In the genomic region with DNA sequence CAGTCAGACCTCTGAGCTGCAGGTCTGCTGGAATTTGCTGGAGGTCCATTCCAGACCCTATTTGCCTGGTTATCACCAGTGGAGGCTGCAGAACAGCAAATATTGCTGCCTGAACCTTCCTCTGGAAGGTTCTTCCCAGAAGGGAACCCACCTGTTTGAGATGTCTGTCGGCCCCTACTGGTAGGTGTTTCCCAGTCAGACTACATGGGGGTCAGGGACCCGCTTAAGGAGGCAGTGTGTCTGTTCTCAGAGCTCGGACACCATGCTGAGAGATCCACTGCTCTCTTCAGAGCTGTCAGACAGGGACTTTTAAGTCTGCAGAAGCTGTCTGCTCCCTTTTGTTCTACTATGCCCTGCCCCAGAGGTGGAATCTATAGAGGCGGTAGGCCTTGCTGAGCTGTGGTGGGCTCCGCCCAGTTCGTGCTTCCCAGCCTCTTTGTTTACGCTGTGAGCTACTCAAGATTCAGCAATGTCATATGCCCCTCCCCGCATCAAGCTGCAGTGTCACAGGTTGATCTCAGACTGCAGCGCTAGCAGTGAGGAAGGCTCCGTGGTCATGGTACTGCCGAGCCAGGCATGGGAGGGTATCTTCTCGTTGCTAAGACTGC, we compare ENCODE assay signal across 15 cellular contexts. TPM values are rescaled to one million over a fixed set of nuclear protein-coding genes. Genes with fewer than 3 reads are reported as not detected.
DNase-seq lines count a peak whose midpoint lies in the region; ATAC-seq, FAIRE-seq and TF ChIP-seq lines count a peak whose summit lies in the region.
"Had no signal": no experiment of that assay in that cellular context is flagged by ENCODE, and none has a peak within 500 bp of the region (broad histone marks: within the 10 kb centered on the region; RNA-seq: fewer than 3 reads in every experiment).

No MANE protein-coding gene starts in this region.

- H3K27ac ChIP-seq in lower lobe of right lung, result peak overlapping the region; percentile 18
- H3K27ac ChIP-seq: BLaER1 had no signal

- 0 out of 2 replicates have a peak, but pooled peaks have one; percentile 10 for TF ChIP-seq CTCF in Loucy (conservative IDR thresholded peaks at IDR 0.05; ENCODE audit: low read length)
- no peak for TF ChIP-seq CTCF in choroid plexus epithelial cell (conservative IDR thresholded peaks at IDR 0.05; ENCODE audit: low read depth, low read length)
- TF ChIP-seq CTCF in lower lobe of right lung (IDR thresholded peaks at IDR 0.05), result no peak
- TF ChIP-seq CTCF in mesothelial cell of epicardium (IDR thresholded peaks at IDR 0.05; ENCODE audit: unreplicated experiment), result no peak

- no peaks in the 10 kb centered on the region for H3K27me3 ChIP-seq in Loucy (ENCODE audit: insufficient read depth, low read length, poor library complexity, severe bottlenecking)
- H3K27me3 ChIP-seq in lower lobe of right lung (ENCODE audit: low read depth), result no peaks in the 10 kb centered on the region
- H3K27me3 ChIP-seq: BLaER1 had no signal

- H3K4me3 ChIP-seq in Loucy (ENCODE audit: low read length, poor library complexity, severe bottlenecking), result no peak overlapping the region
- H3K4me3 ChIP-seq in choroid plexus epithelial cell (ENCODE audit: low read depth, low read length), result no peak overlapping the region
- H3K4me3 ChIP-seq in lower lobe of right lung, result no peak overlapping the region
- H3K4me3 ChIP-seq: BLaER1 had no signal

- no peak overlapping the region for H3K27ac Mint-ChIP-seq in mesothelial cell of epicardium
- H3K27ac Mint-ChIP-seq: activated B cell treated with CpG ODN at 0.5 μM for 24 hours; activated naive CD8-positive, alpha-beta T cell had no signal

- no peaks in the 10 kb centered on the region for H3F3A ChIP-seq in Loucy (ENCODE audit: low read depth)

- H3K27me3 Mint-ChIP-seq in mesothelial cell of epicardium (ENCODE audit: low read depth), result no peaks in the 10 kb centered on the region

- TF ChIP-seq POLR2A in H54 (IDR thresholded peaks at IDR 0.05; ENCODE audit: low read depth, low read length), result no peak

- H3K9me3 Mint-ChIP-seq in mesothelial cell of epicardium, result peaks cover 11% of the 10 kb centered on the region

- peaks cover 7% of the 10 kb centered on the region for H3K4me1 Mint-ChIP-seq in mesothelial cell of epicardium
- H3K4me1 Mint-ChIP-seq: activated B cell treated with CpG ODN at 0.5 μM for 24 hours had no signal

- no peaks in the 10 kb centered on the region for H3K9me2 ChIP-seq in Loucy (replicated peaks; ENCODE audit: low read depth, low read length)
- H3K9me2 ChIP-seq: SK-N-SH had no signal

- FAIRE-seq in H54 (lab: Jason Lieb, UNC), result no peak
- FAIRE-seq: islet of Langerhans had no signal

- DNase-seq in EH (ENCODE audit: low read depth) (peak; percentile 43), choroid plexus epithelial cell (ENCODE audit: low read depth) (peak; percentile 39), lower lobe of right lung (peak; percentile 51), mesothelial cell of epicardium (ENCODE audit: low spot score in 2 of 2, unreplicated experiment in 2 of 2) (no peak), H54 (ENCODE audit: insufficient read length, low spot score) (no peak), putamen (ENCODE audit: low spot score) (no peak)
- DNase-seq: activated B cell treated with CpG ODN at 0.5 μM for 24 hours, GF-D8, SK-N-SH, substantia nigra had no signal

- H2AFZ ChIP-seq in Loucy (ENCODE audit: low read length), result no peak overlapping the region

- no peak overlapping the region for H3K4me3 Mint-ChIP-seq in mesothelial cell of epicardium
- H3K4me3 Mint-ChIP-seq: activated B cell treated with CpG ODN at 0.5 μM for 24 hours; activated naive CD8-positive, alpha-beta T cell had no signal

- no peak overlapping the region for H3K4me2 ChIP-seq in Loucy (ENCODE audit: low read depth, low read length, poor library complexity, severe bottlenecking)
- H3K4me2 ChIP-seq: BLaER1, SK-N-SH had no signal

- H3K36me3 Mint-ChIP-seq in mesothelial cell of epicardium, result no peaks in the 10 kb centered on the region
- H3K36me3 Mint-ChIP-seq: activated naive CD8-positive, alpha-beta T cell had no signal

- ATAC-seq in lower lobe of right lung, result peak in 1 of 2 donors; percentile 55
- ATAC-seq in HG03571 (IDR thresholded peaks at IDR 0.05; ENCODE audit: unreplicated experiment), result no peak

- H3K9me3 ChIP-seq in Loucy (ENCODE audit: insufficient read depth, low read depth, low read length) (no peaks in the 10 kb centered on the region), lower lobe of right lung (no peaks in the 10 kb centered on the region)
- H3K9me3 ChIP-seq: BLaER1, SK-N-SH had no signal

- H3K4me1 ChIP-seq in Loucy (ENCODE audit: insufficient read depth, low read length, poor library complexity, severe bottlenecking), result no peaks in the 10 kb centered on the region
- no peaks in the 10 kb centered on the region for H3K4me1 ChIP-seq in lower lobe of right lung
- H3K4me1 ChIP-seq: BLaER1 had no signal

- H3K9ac ChIP-seq in Loucy (ENCODE audit: low read depth, low read length, poor library complexity, severe bottlenecking), result no peak overlapping the region
- H3K9ac ChIP-seq: BLaER1, SK-N-SH had no signal

- H4K20me1 ChIP-seq in Loucy (ENCODE audit: insufficient read depth, low read length, poor library complexity, severe bottlenecking), result no peaks in the 10 kb centered on the region
- H4K20me1 ChIP-seq: BLaER1 had no signal

- intact Hi-C loops in lower lobe of right lung (cut with DNase I), result no loop called here

- no peaks in the 10 kb centered on the region for H3K36me3 ChIP-seq in Loucy (ENCODE audit: insufficient read depth, low read length)
- no peaks in the 10 kb centered on the region for H3K36me3 ChIP-seq in lower lobe of right lung
- H3K36me3 ChIP-seq: BLaER1 had no signal

- no peaks in the 10 kb centered on the region for H3K79me2 ChIP-seq in Loucy (ENCODE audit: insufficient read depth, low read length)

RNA-seq across cellular contexts. Expression of gene KDR, which starts 44.1 kb away (rescaled TPM):
- total RNA-seq in lower lobe of right lung (55.8 TPM), mesothelial cell of epicardium (44.1 to 52.1 TPM (median 48.5 TPM) in 3 replicates)
- total RNA-seq: activated B cell treated with CpG ODN at 0.5 μM for 24 hours had no signal

Comparison
In these comparisons a context has a peak if more than half of its experiments do, and no peak if none do; other contexts are left out.
1. DNase-seq: peak in EH (single experiment), choroid plexus epithelial cell (single experiment) and lower lobe of right lung (single experiment); none in mesothelial cell of epicardium (0 of 2), H54 (single experiment) and putamen (single experiment).